In the genomic region with DNA sequence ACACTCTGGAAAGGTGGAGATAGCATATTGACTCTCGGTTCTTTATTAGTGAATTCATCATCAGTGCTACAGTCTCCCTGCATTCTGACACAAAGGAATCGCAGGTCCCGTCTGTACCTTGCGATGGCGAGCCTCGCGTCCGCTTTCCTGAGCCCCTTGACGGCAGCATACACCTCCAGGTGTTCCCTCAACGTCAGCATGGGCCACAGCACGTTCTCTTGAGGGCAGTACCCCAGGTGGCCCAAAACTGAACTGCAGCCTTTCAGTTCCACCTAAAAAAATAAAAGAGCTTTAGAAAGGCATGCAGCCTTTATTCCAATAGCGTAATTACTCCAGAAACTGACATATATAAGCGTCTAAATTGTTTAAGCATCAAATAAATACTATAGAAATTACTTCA, we compare ENCODE assay signal across 8 cellular contexts. TPM values are rescaled to one million over a fixed set of nuclear protein-coding genes. Genes with fewer than 3 reads are reported as not detected.
DNase-seq lines count a peak whose midpoint lies in the region; ATAC-seq and TF ChIP-seq lines count a peak whose summit lies in the region.

No MANE protein-coding gene starts in this region.

- peaks cover 4% of the 10 kb centered on the region for H3K27me3 Mint-ChIP-seq in neural progenitor cell (ENCODE audit: insufficient read depth, low read depth)
- peaks cover 6 to 15% of the 10 kb centered on the region in 2 donors for H3K27me3 Mint-ChIP-seq in effector memory CD8-positive, alpha-beta T cell
- H3K27me3 Mint-ChIP-seq in activated naive CD8-positive, alpha-beta T cell treated with anti-CD3 and anti-CD28 coated beads for 36 hours: no peaks in the 10 kb centered on the region

- H3K4me3 Mint-ChIP-seq in neural progenitor cell: no peak overlapping the region
- H3K4me3 Mint-ChIP-seq in effector memory CD8-positive, alpha-beta T cell: no peak overlapping the region
- no peak overlapping the region for H3K4me3 Mint-ChIP-seq in activated naive CD8-positive, alpha-beta T cell treated with anti-CD3 and anti-CD28 coated beads for 36 hours

- H3F3A ChIP-seq in neural progenitor cell (ENCODE audit: low read depth): no peaks in the 10 kb centered on the region

- no peak overlapping the region for H3K4me2 ChIP-seq in neural progenitor cell

- H3K9me3 ChIP-seq in neural progenitor cell (ENCODE audit: low read depth): no peaks in the 10 kb centered on the region

- no peak overlapping the region for H3K9ac ChIP-seq in neural progenitor cell

- ATAC-seq in effector memory CD8-positive, alpha-beta T cell (replicated peaks): no peak

- H3K27me3 ChIP-seq in neural progenitor cell: no peaks in the 10 kb centered on the region

- no peak overlapping the region for H3K27ac Mint-ChIP-seq in neural progenitor cell
- H3K27ac Mint-ChIP-seq in effector memory CD8-positive, alpha-beta T cell: no peak overlapping the region
- H3K27ac Mint-ChIP-seq in activated naive CD8-positive, alpha-beta T cell treated with anti-CD3 and anti-CD28 coated beads for 36 hours: no peak overlapping the region

- H3K27ac ChIP-seq in neural progenitor cell: no peak overlapping the region

- H3K9me3 Mint-ChIP-seq in neural progenitor cell: peaks cover 14% of the 10 kb centered on the region
- no peaks in the 10 kb centered on the region for H3K9me3 Mint-ChIP-seq in effector memory CD8-positive, alpha-beta T cell
- H3K9me3 Mint-ChIP-seq in activated naive CD8-positive, alpha-beta T cell treated with anti-CD3 and anti-CD28 coated beads for 36 hours: peaks cover 2% of the 10 kb centered on the region

- no peaks in the 10 kb centered on the region for H3K79me2 ChIP-seq in neural progenitor cell (ENCODE audit: low read depth)

- H3K36me3 Mint-ChIP-seq in neural progenitor cell: no peaks in the 10 kb centered on the region
- no peaks in the 10 kb centered on the region for H3K36me3 Mint-ChIP-seq in effector memory CD8-positive, alpha-beta T cell (ENCODE audit: insufficient read depth)
- peaks cover 3% of the 10 kb centered on the region for H3K36me3 Mint-ChIP-seq in activated naive CD8-positive, alpha-beta T cell treated with anti-CD3 and anti-CD28 coated beads for 36 hours

- H3K36me3 ChIP-seq in neural progenitor cell: no peaks in the 10 kb centered on the region

- H3K4me3 ChIP-seq in cardiac fibroblast (replicated peaks in 1 of 2; ENCODE audit: low read depth in 2 of 2, low read length in 2 of 2): no peak overlapping the region
- H3K4me3 ChIP-seq in neural progenitor cell: no peak overlapping the region

- H4K20me1 ChIP-seq in neural progenitor cell (ENCODE audit: low read depth): no peaks in the 10 kb centered on the region

- no peaks in the 10 kb centered on the region for H3K4me1 ChIP-seq in neural progenitor cell

- H3K4me1 Mint-ChIP-seq in neural progenitor cell: peaks cover 6% of the 10 kb centered on the region
- H3K4me1 Mint-ChIP-seq in effector memory CD8-positive, alpha-beta T cell (ENCODE audit: low read depth in 2 of 2): no peaks in the 10 kb centered on the region
- no peaks in the 10 kb centered on the region for H3K4me1 Mint-ChIP-seq in activated naive CD8-positive, alpha-beta T cell treated with anti-CD3 and anti-CD28 coated beads for 36 hours

- no peak overlapping the region for H2AFZ ChIP-seq in neural progenitor cell (replicated peaks)

- DNase-seq in ELF-1 (ENCODE audit: low read depth, low spot score) (peak; percentile 58), NAMALWA (ENCODE audit: low spot score) (peak; percentile 55), cardiac fibroblast (ENCODE audit: low read depth in 2 of 2) (peak in 1 of 2 donors; percentile 14), neural progenitor cell (ENCODE audit: low spot score) (peak; percentile 68), T-helper 9 cell (no peak)
- DNase-seq in activated CD4-positive, alpha-beta T cell treated with anti-CD3 and anti-CD28 coated beads, Interleukin-2, amount 50 U/mL, for 4 hours: no peak
- no peak for DNase-seq in effector memory CD8-positive, alpha-beta T cell
- DNase-seq in activated naive CD8-positive, alpha-beta T cell treated with anti-CD3 and anti-CD28 coated beads for 36 hours: no peak

- peak; percentile 42 for TF ChIP-seq CTCF in cardiac fibroblast (IDR thresholded peaks at IDR 0.05; ENCODE audit: low read depth, low read length)
- TF ChIP-seq CTCF in neural progenitor cell (IDR thresholded peaks at IDR 0.05): peak; percentile 53

RNA-seq across cellular contexts. Expression of gene ABCA9, which starts 24.2 kb away (rescaled TPM):
- total RNA-seq in neural progenitor cell (ENCODE audit: low replicate concordance): 0.03 and 0.13 TPM in 2 replicates
- total RNA-seq in activated naive CD8-positive, alpha-beta T cell treated with anti-CD3 and anti-CD28 coated beads for 36 hours: not detected

RNA-seq across cellular contexts. Expression of gene ABCA6, which starts 56.8 kb away (rescaled TPM):
- not detected in 2 replicates for total RNA-seq in neural progenitor cell (ENCODE audit: low replicate concordance)
- total RNA-seq in activated naive CD8-positive, alpha-beta T cell treated with anti-CD3 and anti-CD28 coated beads for 36 hours: under 1 TPM; 0.10 to 0.23 TPM

Comparison
In these comparisons a context has a peak if more than half of its experiments do, and no peak if none do; other contexts are left out.
1. DNase-seq: peak in ELF-1 (single experiment), NAMALWA (single experiment) and neural progenitor cell (single experiment); none in T-helper 9 cell (single experiment), activated CD4-positive, alpha-beta T cell treated with anti-CD3 and anti-CD28 coated beads, Interleukin-2, amount 50 U/mL, for 4 hours (0 of 2), effector memory CD8-positive, alpha-beta T cell (0 of 3) and activated naive CD8-positive, alpha-beta T cell treated with anti-CD3 and anti-CD28 coated beads for 36 hours (single experiment).